ENCODE assay signal across 8 cellular contexts in genomic region chr16:29745126-29745852, GRCh38. TPM values are rescaled to one million over a fixed set of nuclear protein-coding genes. Genes with fewer than 3 reads are reported as not detected.
DNase-seq lines count a peak whose midpoint lies in the region; ATAC-seq and TF ChIP-seq lines count a peak whose summit lies in the region.

No MANE protein-coding gene starts in this region.

- TF ChIP-seq POLR2A in heart left ventricle (IDR thresholded peaks at IDR 0.05): no peak

- peak overlapping the region; percentile 95 for H3K4me3 Mint-ChIP-seq in stimulated activated memory B cell treated with anti-CD40 and anti-IgM and Interleukin-4, amounts not matched to agents 10 μg/mL and 1 μg/mL and 100 μg/mL, for 72 hours
- H3K4me3 Mint-ChIP-seq in Calu3 (ENCODE audit: low read depth, unreplicated experiment): no peak overlapping the region

- H3K27me3 ChIP-seq in heart left ventricle: peaks cover 0 to 14% (median 0%) of the 10 kb centered on the region in 9 donors

- H3K27ac Mint-ChIP-seq in stimulated activated memory B cell treated with anti-CD40 and anti-IgM and Interleukin-4, amounts not matched to agents 10 μg/mL and 1 μg/mL and 100 μg/mL, for 72 hours: peak overlapping the region; percentile 89
- H3K27ac Mint-ChIP-seq in Calu3 (ENCODE audit: unreplicated experiment): no peak overlapping the region

- 70 to 79% (median 75%) methylated on average over 16 of the region's 16 CpGs for WGBS in heart left ventricle, 4 donors

- no peaks in the 10 kb centered on the region for H3K9me3 ChIP-seq in heart left ventricle

- peaks cover 0 to 21% (median 0%) of the 10 kb centered on the region in 12 donors for H3K4me1 ChIP-seq in heart left ventricle

- H3K27me3 Mint-ChIP-seq in stimulated activated memory B cell treated with anti-CD40 and anti-IgM and Interleukin-4, amounts not matched to agents 10 μg/mL and 1 μg/mL and 100 μg/mL, for 72 hours: no peaks in the 10 kb centered on the region
- H3K27me3 Mint-ChIP-seq in Calu3 (ENCODE audit: unreplicated experiment): peaks cover 10% of the 10 kb centered on the region

- intact Hi-C loops in heart left ventricle (cut with DNase I): no loop called here
- intact Hi-C loops in Calu3 (cut with micrococcal nuclease; ENCODE audit: unreplicated experiment): no loop called here

- no peak for TF ChIP-seq CTCF in heart left ventricle (IDR thresholded peaks at IDR 0.05)
- TF ChIP-seq CTCF in Calu3 (IDR thresholded peaks at IDR 0.05; ENCODE audit: unreplicated experiment): no peak

- CTCF ChIA-PET in Calu3 (lab: Charles Lee): no interaction called here

- no TSS peak for BruUV-seq in Calu3 (replicated peaks; lab: Mats Ljungman, UMichigan)

- peaks cover 56% of the 10 kb centered on the region for H3K4me1 Mint-ChIP-seq in stimulated activated memory B cell treated with anti-CD40 and anti-IgM and Interleukin-4, amounts not matched to agents 10 μg/mL and 1 μg/mL and 100 μg/mL, for 72 hours
- H3K4me1 Mint-ChIP-seq in Calu3 (ENCODE audit: low read depth, unreplicated experiment): no peaks in the 10 kb centered on the region

- peak; percentile 42 for DNase-seq in activated CD4-positive, alpha-beta T cell treated with anti-CD3 and anti-CD28 coated beads for 4 hours
- no peak for DNase-seq in heart left ventricle
- DNase-seq in HT-29 (ENCODE audit: low spot score): no peak
- DNase-seq in Calu3: no peak

- peaks cover 26% of the 10 kb centered on the region for H3K36me3 Mint-ChIP-seq in stimulated activated memory B cell treated with anti-CD40 and anti-IgM and Interleukin-4, amounts not matched to agents 10 μg/mL and 1 μg/mL and 100 μg/mL, for 72 hours
- no peaks in the 10 kb centered on the region for H3K36me3 Mint-ChIP-seq in Calu3 (ENCODE audit: insufficient read depth, unreplicated experiment)

- no peaks in the 10 kb centered on the region for H3K9me3 Mint-ChIP-seq in stimulated activated memory B cell treated with anti-CD40 and anti-IgM and Interleukin-4, amounts not matched to agents 10 μg/mL and 1 μg/mL and 100 μg/mL, for 72 hours
- H3K9me3 Mint-ChIP-seq in Calu3 (ENCODE audit: low read depth, unreplicated experiment): no peaks in the 10 kb centered on the region

- H3K27ac ChIP-seq in heart left ventricle: peak overlapping the region in 2 of 12 donors; percentile 63 to 87

- H3K4me3 ChIP-seq in heart left ventricle: peak overlapping the region in 10 of 12 donors; percentile 11 to 73 (median 33)

- ATAC-seq in GM18870 (IDR thresholded peaks at IDR 0.05; ENCODE audit: unreplicated experiment) (peak; percentile 26), HG03097 (IDR thresholded peaks at IDR 0.05; ENCODE audit: low FRiP score, unreplicated experiment) (peak; percentile 29), heart left ventricle (peak in 3 of 4 donors; percentile 28 to 66 (median 36)), SK-N-SH treated with all-trans-retinoic acid at 6 μM for 48 hours (no peak)
- ATAC-seq in stimulated activated memory B cell treated with anti-CD40 and anti-IgM and Interleukin-4, amounts not matched to agents 10 μg/mL and 1 μg/mL and 100 μg/mL, for 72 hours: peak; percentile 83

- H3K36me3 ChIP-seq in heart left ventricle: no peaks in the 10 kb centered on the region

TF ChIP-seq in SK-N-SH treated with all-trans-retinoic acid at 6 μM for 48 hours, 23 proteins besides CTCF, POLR2A, EP300 and RAD21 (continues in another document):
- TF ChIP-seq ZFP30 (CRISPR knock-in tag; IDR thresholded peaks at IDR 0.05): no peak
- TF ChIP-seq PPARA (CRISPR knock-in tag; IDR thresholded peaks at IDR 0.05; ENCODE audit: borderline replicate concordance): no peak
- TF ChIP-seq ZC3H10 (CRISPR knock-in tag; IDR thresholded peaks at IDR 0.05): no peak
- TF ChIP-seq SNAI2 (CRISPR knock-in tag; IDR thresholded peaks at IDR 0.05): no peak
- TF ChIP-seq ESRRG (CRISPR knock-in tag; IDR thresholded peaks at IDR 0.05): no peak
- no peak for TF ChIP-seq BACH2 (CRISPR knock-in tag; IDR thresholded peaks at IDR 0.05; ENCODE audit: borderline replicate concordance)
- no peak for TF ChIP-seq PATZ1 (CRISPR knock-in tag; IDR thresholded peaks at IDR 0.05; ENCODE audit: borderline replicate concordance)
- no peak for TF ChIP-seq RARB (CRISPR knock-in tag; IDR thresholded peaks at IDR 0.05)
- no peak for TF ChIP-seq ZNF8 (CRISPR knock-in tag; IDR thresholded peaks at IDR 0.05)
- TF ChIP-seq ZNF70 (CRISPR knock-in tag; IDR thresholded peaks at IDR 0.05): no peak
- TF ChIP-seq TSHZ2 (CRISPR knock-in tag; IDR thresholded peaks at IDR 0.05): no peak
- no peak for TF ChIP-seq GLIS3 (CRISPR knock-in tag; IDR thresholded peaks at IDR 0.05)
- no peak for TF ChIP-seq OSR1 (CRISPR knock-in tag; IDR thresholded peaks at IDR 0.05)
- no peak for TF ChIP-seq ARNTL (CRISPR knock-in tag; IDR thresholded peaks at IDR 0.05; ENCODE audit: borderline replicate concordance, low read depth)
- TF ChIP-seq CSRNP3 (CRISPR knock-in tag; IDR thresholded peaks at IDR 0.05): no peak
- no peak for TF ChIP-seq CREB5 (CRISPR knock-in tag; IDR thresholded peaks at IDR 0.05; ENCODE audit: low read depth)

RNA-seq across cellular contexts. Expression of gene C16orf54, which starts 0.5 kb away (rescaled TPM):
- total RNA-seq in heart left ventricle (1 to 10 TPM in 2 of 9 donors, under 1 TPM in 7; 0.17 to 4.2 (median 0.60) TPM), Calu3 (2022) (not detected in 2 replicates)
- polyA plus RNA-seq in heart left ventricle: under 1 TPM; 0.15 to 0.28 TPM
- total RNA-seq in HT-29 (2014; rRNA removed; shearing (Covaris generic)): 0.05 and 0.36 TPM in 2 replicates

RNA-seq across cellular contexts. Expression of gene ZG16, which starts 32.8 kb away (rescaled TPM):
- not detected for total RNA-seq in heart left ventricle
- under 1 TPM; 0.04 to 0.08 TPM for polyA plus RNA-seq in heart left ventricle
- 0.23 TPM in 1 of 2 replicates, not detected in the other for total RNA-seq in HT-29 (2014; rRNA removed; shearing (Covaris generic))
- total RNA-seq in Calu3 (2022): not detected in 2 replicates

RNA-seq across cellular contexts. Expression of gene KIF22, which starts 45.3 kb away (rescaled TPM):
- total RNA-seq in heart left ventricle (10 to 100 TPM; 16.8 to 40.8 (median 32.2) TPM), Calu3 (2022) (130 and 134 TPM in 2 replicates)
- polyA plus RNA-seq in heart left ventricle: 10 to 100 TPM; 12.2 to 91.2 TPM
- total RNA-seq in HT-29 (2014; rRNA removed; shearing (Covaris generic)): 127 and 134 TPM in 2 replicates

Comparison
In these comparisons a context has a peak if more than half of its experiments do, and no peak if none do; other contexts are left out.
1. DNase-seq: peak in activated CD4-positive, alpha-beta T cell treated with anti-CD3 and anti-CD28 coated beads for 4 hours (2 of 2); none in heart left ventricle (0 of 5), HT-29 (single experiment) and Calu3 (single experiment).